In genomic region chr18:24014062-24014985, GRCh38 we compare ENCODE assay signal across 8 cellular contexts. TPM values are rescaled to one million over a fixed set of nuclear protein-coding genes. Genes with fewer than 3 reads are reported as not detected.
DNase-seq lines count a peak whose midpoint lies in the region; ATAC-seq and TF ChIP-seq lines count a peak whose summit lies in the region.

TSS of gene TTC39C (plus strand) at chr18:24014754. CDS start at chr18:24014872, 118 bp downstream.

- H3K36me3 ChIP-seq in KMS-11 (ENCODE audit: insufficient read depth), result no peaks in the 10 kb centered on the region
- H3K36me3 ChIP-seq in psoas muscle (ENCODE audit: insufficient read depth in 1 of 2, low read depth in 1 of 2), result no peaks in the 10 kb centered on the region
- H3K36me3 ChIP-seq in urinary bladder (ENCODE audit: insufficient read depth), result no peaks in the 10 kb centered on the region

- TF ChIP-seq CTCF in KMS-11 (conservative IDR thresholded peaks at IDR 0.05; ENCODE audit: low read depth, low read length) (no peak), psoas muscle (IDR thresholded peaks at IDR 0.05) (no peak)

- no peaks in the 10 kb centered on the region for H3K9me3 ChIP-seq in psoas muscle

- intact Hi-C loops in left cardiac atrium (cut with DNase I), result loop anchor here (10.0 kb wide), 3 partner anchors 50 to 100 kb away; no protein-coding TSS in a partner anchor
- intact Hi-C loops in psoas muscle (cut with DNase I), result no loop called here

- H3K4me3 ChIP-seq in KMS-11 (IDR thresholded peaks at IDR 0.05; ENCODE audit: insufficient read depth, low read depth, low read length) (no peak within 1 kb of the TSS), psoas muscle (peak within 1 kb of the TSS; percentile 79), urinary bladder (ENCODE audit: low read depth, low read length) (peak within 1 kb of the TSS; percentile 64)

- DNase-seq in COR-L47 (lab: John Stamatoyannopoulos, UW), result peak; percentile 69
- DNase-seq in SW 1271 (lab: John Stamatoyannopoulos, UW), result peak; percentile 41 to 62
- peak; percentile 69 for DNase-seq in activated naive CD8-positive, alpha-beta T cell treated with anti-CD3 and anti-CD28 coated beads, Interleukin-2, amount 50 U/mL, for 16 hours (ENCODE audit: low read depth, low spot score)
- peak; percentile 81 for DNase-seq in left cardiac atrium
- peak; percentile 76 to 79 for DNase-seq in psoas muscle

- H3K4me1 ChIP-seq in KMS-11 (ENCODE audit: low read depth, poor library complexity, severe bottlenecking), result peaks cover 77% of the 10 kb centered on the region
- H3K4me1 ChIP-seq in psoas muscle, result peaks cover 5% of the 10 kb centered on the region
- H3K4me1 ChIP-seq in urinary bladder (ENCODE audit: insufficient read depth), result no peaks in the 10 kb centered on the region

- H3K79me2 ChIP-seq in KMS-11 (ENCODE audit: insufficient read depth, low read depth), result no peaks in the 10 kb centered on the region

- peak within 1 kb of the TSS; percentile 96 for H3K4me2 ChIP-seq in KMS-11

- 0 to 1% (median 0%) methylated on average over 50 to 116 of the region's 118 CpGs for WGBS in psoas muscle, 3 donors
- under 1% methylated on average over 117 of the region's 118 CpGs for WGBS in urinary bladder

- no peaks in the 10 kb centered on the region for H4K20me1 ChIP-seq in KMS-11 (ENCODE audit: insufficient read depth)

- H3K27ac ChIP-seq in KMS-11 (no peak within 1 kb of the TSS), psoas muscle (no peak within 1 kb of the TSS), urinary bladder (ENCODE audit: low read depth) (peak within 1 kb of the TSS; percentile 75)

- H3K9ac ChIP-seq in KMS-11, result peak within 1 kb of the TSS; percentile 58

- peaks cover 23% of the 10 kb centered on the region for H3K27me3 ChIP-seq in KMS-11 (ENCODE audit: insufficient read depth, low read depth)
- peaks cover 8 to 63% (median 13%) of the 10 kb centered on the region in 3 donors for H3K27me3 ChIP-seq in psoas muscle (ENCODE audit: insufficient read depth in 3 of 3, low read length in 2 of 3)

- ATAC-seq in GM21515 (IDR thresholded peaks at IDR 0.05; ENCODE audit: unreplicated experiment) (peak; percentile 34), left cardiac atrium (peak; percentile 84 to 94), psoas muscle (peak; percentile 61 to 79 (median 72))

- H2AFZ ChIP-seq in KMS-11 (ENCODE audit: low read depth), result peak within 1 kb of the TSS; percentile 77

RNA-seq across cellular contexts. Expression of gene TTC39C, which starts in this region (rescaled TPM):
- total RNA-seq in left cardiac atrium, result 1 to 10 TPM; 7.6 to 8.9 TPM
- total RNA-seq in psoas muscle, result 1 to 10 TPM; 1.2 to 2.4 (median 1.7) TPM
- polyA plus RNA-seq in psoas muscle, result 1 to 10 TPM in 1 of 3 donors, under 1 TPM in 2; 0.48 to 1.1 (median 0.51) TPM
- total RNA-seq in urinary bladder, result 29.9 TPM
- 12.6 TPM for polyA plus RNA-seq in urinary bladder

Comparison
In these comparisons a context has a peak if more than half of its experiments do, and no peak if none do; other contexts are left out.
1. ATAC-seq: peak in every context shown above with its lines; median percentile 89 in left cardiac atrium; 72 in psoas muscle; 34 in GM21515.
2. intact Hi-C loops: an anchor here in left cardiac atrium (10.0 kb wide); none called in psoas muscle.